In the genomic region with DNA sequence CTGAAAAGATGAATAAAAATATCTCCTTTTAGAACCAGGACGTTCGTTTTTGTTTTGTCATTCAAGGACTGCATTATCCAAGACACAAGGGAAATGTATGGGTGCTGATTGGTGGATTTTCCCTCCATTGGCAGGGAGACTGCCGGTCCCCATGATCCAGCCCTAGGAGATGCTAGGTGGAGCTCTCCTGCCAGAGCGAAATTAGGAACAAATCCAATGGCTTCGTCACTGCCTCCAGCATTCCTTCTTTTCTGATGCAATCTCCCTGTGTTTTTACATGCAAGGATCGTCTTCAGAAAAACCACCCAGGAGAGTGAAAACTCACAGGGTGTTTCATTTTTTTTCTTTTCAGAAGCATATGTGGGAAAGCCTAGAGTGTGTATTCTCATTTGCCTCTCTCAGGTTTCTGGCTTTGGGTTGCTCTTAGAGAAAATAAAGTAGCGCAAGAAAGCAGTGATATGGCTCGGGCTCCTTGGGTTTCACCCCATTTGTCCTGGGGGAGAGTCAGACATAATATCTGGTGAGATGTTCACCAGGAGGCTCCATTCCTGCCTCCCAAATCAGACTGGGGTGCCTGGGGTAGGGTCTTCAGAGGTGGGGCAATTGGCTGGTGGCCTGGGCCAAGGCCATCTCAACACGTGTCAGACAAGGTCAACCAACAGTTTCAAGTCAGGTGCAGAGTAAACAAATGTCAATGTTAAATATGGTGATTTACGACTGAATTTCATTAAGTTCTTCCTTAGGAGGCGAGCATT, we compare ENCODE assay signal across 2 cellular contexts.
TF ChIP-seq lines count a peak whose summit lies in the region.

No MANE protein-coding gene starts in this region.

TF ChIP-seq in HCT116, 20 proteins besides CTCF, POLR2A, EP300 and RAD21 (continued from another document):
- TF ChIP-seq, protein P1, sequence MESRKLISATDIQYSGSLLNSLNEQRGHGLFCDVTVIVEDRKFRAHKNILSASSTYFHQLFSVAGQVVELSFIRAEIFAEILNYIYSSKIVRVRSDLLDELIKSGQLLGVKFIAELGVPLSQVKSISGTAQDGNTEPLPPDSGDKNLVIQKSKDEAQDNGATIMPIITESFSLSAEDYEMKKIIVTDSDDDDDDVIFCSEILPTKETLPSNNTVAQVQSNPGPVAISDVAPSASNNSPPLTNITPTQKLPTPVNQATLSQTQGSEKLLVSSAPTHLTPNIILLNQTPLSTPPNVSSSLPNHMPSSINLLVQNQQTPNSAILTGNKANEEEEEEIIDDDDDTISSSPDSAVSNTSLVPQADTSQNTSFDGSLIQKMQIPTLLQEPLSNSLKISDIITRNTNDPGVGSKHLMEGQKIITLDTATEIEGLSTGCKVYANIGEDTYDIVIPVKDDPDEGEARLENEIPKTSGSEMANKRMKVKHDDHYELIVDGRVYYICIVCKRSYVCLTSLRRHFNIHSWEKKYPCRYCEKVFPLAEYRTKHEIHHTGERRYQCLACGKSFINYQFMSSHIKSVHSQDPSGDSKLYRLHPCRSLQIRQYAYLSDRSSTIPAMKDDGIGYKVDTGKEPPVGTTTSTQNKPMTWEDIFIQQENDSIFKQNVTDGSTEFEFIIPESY (IDR thresholded peaks at IDR 0.05; ENCODE audit: extremely low read depth, insufficient replicate concordance, low read length) = no peak
- TF ChIP-seq TCF7L2 (IDR thresholded peaks at IDR 0.05; ENCODE audit: borderline replicate concordance, extremely low read depth, insufficient read depth, insufficient read length) = no peak
- 0 out of 2 replicates have a peak, but pooled peaks have one; percentile 26 for TF ChIP-seq CEBPB (IDR thresholded peaks at IDR 0.05; ENCODE audit: low read depth)
- no peak for TF ChIP-seq EZH2phosphoT487 (IDR thresholded peaks at IDR 0.05; ENCODE audit: borderline replicate concordance)
- TF ChIP-seq, protein P2, sequence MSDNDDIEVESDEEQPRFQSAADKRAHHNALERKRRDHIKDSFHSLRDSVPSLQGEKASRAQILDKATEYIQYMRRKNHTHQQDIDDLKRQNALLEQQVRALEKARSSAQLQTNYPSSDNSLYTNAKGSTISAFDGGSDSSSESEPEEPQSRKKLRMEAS (IDR thresholded peaks at IDR 0.05) = peak; percentile 52
- TF ChIP-seq, protein P3, sequence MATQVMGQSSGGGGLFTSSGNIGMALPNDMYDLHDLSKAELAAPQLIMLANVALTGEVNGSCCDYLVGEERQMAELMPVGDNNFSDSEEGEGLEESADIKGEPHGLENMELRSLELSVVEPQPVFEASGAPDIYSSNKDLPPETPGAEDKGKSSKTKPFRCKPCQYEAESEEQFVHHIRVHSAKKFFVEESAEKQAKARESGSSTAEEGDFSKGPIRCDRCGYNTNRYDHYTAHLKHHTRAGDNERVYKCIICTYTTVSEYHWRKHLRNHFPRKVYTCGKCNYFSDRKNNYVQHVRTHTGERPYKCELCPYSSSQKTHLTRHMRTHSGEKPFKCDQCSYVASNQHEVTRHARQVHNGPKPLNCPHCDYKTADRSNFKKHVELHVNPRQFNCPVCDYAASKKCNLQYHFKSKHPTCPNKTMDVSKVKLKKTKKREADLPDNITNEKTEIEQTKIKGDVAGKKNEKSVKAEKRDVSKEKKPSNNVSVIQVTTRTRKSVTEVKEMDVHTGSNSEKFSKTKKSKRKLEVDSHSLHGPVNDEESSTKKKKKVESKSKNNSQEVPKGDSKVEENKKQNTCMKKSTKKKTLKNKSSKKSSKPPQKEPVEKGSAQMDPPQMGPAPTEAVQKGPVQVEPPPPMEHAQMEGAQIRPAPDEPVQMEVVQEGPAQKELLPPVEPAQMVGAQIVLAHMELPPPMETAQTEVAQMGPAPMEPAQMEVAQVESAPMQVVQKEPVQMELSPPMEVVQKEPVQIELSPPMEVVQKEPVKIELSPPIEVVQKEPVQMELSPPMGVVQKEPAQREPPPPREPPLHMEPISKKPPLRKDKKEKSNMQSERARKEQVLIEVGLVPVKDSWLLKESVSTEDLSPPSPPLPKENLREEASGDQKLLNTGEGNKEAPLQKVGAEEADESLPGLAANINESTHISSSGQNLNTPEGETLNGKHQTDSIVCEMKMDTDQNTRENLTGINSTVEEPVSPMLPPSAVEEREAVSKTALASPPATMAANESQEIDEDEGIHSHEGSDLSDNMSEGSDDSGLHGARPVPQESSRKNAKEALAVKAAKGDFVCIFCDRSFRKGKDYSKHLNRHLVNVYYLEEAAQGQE (IDR thresholded peaks at IDR 0.05; ENCODE audit: low read depth) = no peak
- no peak for TF ChIP-seq CBX3 (IDR thresholded peaks at IDR 0.05; ENCODE audit: low read depth)
TF ChIP-seq in HCT116: peak in this region for 2.

TF ChIP-seq in K562, 482 proteins besides CTCF, POLR2A, EP300 and RAD21 (continued from another document):
- TF ChIP-seq ZNF778 (CRISPR knock-in tag; IDR thresholded peaks at IDR 0.05) = no peak
- no peak for TF ChIP-seq KAT8 (IDR thresholded peaks at IDR 0.05; ENCODE audit: low read depth)
- TF ChIP-seq SMARCE1 (IDR thresholded peaks at IDR 0.05) = no peak
- TF ChIP-seq, protein P4, sequence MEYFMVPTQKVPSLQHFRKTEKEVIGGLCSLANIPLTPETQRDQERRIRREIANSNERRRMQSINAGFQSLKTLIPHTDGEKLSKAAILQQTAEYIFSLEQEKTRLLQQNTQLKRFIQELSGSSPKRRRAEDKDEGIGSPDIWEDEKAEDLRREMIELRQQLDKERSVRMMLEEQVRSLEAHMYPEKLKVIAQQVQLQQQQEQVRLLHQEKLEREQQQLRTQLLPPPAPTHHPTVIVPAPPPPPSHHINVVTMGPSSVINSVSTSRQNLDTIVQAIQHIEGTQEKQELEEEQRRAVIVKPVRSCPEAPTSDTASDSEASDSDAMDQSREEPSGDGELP (CRISPR knock-in tag; IDR thresholded peaks at IDR 0.05; ENCODE audit: borderline replicate concordance) = no peak
- no peak for TF ChIP-seq CEBPG (CRISPR knock-in tag; IDR thresholded peaks at IDR 0.05)
- TF ChIP-seq CEBPG (tag; conservative IDR thresholded peaks at IDR 0.05 in 1 of 2, IDR thresholded peaks at IDR 0.05 in 1 of 2) = peak in 1 of 2 experiments; percentile 37; a peak in 1 of 4 replicates
- no peak for TF ChIP-seq RNF2 (IDR thresholded peaks at IDR 0.05)
- no peak for TF ChIP-seq TAL1 (IDR thresholded peaks at IDR 0.05)
- TF ChIP-seq HMGN3 (IDR thresholded peaks at IDR 0.05; ENCODE audit: borderline replicate concordance, extremely low read depth, insufficient read length, low read depth, low read length) = no peak
- no peak for TF ChIP-seq CHD1 (IDR thresholded peaks at IDR 0.05; ENCODE audit: low read length)
- TF ChIP-seq, protein P5, sequence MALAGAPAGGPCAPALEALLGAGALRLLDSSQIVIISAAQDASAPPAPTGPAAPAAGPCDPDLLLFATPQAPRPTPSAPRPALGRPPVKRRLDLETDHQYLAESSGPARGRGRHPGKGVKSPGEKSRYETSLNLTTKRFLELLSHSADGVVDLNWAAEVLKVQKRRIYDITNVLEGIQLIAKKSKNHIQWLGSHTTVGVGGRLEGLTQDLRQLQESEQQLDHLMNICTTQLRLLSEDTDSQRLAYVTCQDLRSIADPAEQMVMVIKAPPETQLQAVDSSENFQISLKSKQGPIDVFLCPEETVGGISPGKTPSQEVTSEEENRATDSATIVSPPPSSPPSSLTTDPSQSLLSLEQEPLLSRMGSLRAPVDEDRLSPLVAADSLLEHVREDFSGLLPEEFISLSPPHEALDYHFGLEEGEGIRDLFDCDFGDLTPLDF (CRISPR knock-in tag; IDR thresholded peaks at IDR 0.05) = no peak
- TF ChIP-seq, protein P6, sequence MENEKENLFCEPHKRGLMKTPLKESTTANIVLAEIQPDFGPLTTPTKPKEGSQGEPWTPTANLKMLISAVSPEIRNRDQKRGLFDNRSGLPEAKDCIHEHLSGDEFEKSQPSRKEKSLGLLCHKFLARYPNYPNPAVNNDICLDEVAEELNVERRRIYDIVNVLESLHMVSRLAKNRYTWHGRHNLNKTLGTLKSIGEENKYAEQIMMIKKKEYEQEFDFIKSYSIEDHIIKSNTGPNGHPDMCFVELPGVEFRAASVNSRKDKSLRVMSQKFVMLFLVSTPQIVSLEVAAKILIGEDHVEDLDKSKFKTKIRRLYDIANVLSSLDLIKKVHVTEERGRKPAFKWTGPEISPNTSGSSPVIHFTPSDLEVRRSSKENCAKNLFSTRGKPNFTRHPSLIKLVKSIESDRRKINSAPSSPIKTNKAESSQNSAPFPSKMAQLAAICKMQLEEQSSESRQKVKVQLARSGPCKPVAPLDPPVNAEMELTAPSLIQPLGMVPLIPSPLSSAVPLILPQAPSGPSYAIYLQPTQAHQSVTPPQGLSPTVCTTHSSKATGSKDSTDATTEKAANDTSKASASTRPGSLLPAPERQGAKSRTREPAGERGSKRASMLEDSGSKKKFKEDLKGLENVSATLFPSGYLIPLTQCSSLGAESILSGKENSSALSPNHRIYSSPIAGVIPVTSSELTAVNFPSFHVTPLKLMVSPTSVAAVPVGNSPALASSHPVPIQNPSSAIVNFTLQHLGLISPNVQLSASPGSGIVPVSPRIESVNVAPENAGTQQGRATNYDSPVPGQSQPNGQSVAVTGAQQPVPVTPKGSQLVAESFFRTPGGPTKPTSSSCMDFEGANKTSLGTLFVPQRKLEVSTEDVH (IDR thresholded peaks at IDR 0.05; ENCODE audit: low read depth, partially characterized antibody) = no peak
- no peak for TF ChIP-seq CBFB (CRISPR knock-in tag; IDR thresholded peaks at IDR 0.05)
- no peak for TF ChIP-seq ZNF583 (CRISPR knock-in tag; IDR thresholded peaks at IDR 0.05)
- TF ChIP-seq, protein P7, sequence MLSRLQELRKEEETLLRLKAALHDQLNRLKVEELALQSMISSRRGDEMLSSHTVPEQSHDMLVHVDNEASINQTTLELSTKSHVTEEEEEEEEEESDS (CRISPR knock-in tag; IDR thresholded peaks at IDR 0.05) = no peak
- TF ChIP-seq PHB (CRISPR knock-in tag; IDR thresholded peaks at IDR 0.05) = no peak
- TF ChIP-seq TGIF2 (CRISPR knock-in tag; IDR thresholded peaks at IDR 0.05) = no peak
- TF ChIP-seq SMAD4 (CRISPR knock-in tag; conservative IDR thresholded peaks at IDR 0.05) = 0 out of 2 replicates have a peak, but pooled peaks have one; percentile 15
- TF ChIP-seq, protein P8, sequence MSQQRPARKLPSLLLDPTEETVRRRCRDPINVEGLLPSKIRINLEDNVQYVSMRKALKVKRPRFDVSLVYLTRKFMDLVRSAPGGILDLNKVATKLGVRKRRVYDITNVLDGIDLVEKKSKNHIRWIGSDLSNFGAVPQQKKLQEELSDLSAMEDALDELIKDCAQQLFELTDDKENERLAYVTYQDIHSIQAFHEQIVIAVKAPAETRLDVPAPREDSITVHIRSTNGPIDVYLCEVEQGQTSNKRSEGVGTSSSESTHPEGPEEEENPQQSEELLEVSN (IDR thresholded peaks at IDR 0.05; ENCODE audit: borderline replicate concordance in 1 of 2, extremely low read depth in 1 of 2, insufficient read depth in 1 of 2, insufficient read length in 1 of 2, low read depth in 1 of 2, low read length in 1 of 2, poor library complexity in 1 of 2, severe bottlenecking in 1 of 2) = peak; percentile 27 to 65
- TF ChIP-seq, protein P9, sequence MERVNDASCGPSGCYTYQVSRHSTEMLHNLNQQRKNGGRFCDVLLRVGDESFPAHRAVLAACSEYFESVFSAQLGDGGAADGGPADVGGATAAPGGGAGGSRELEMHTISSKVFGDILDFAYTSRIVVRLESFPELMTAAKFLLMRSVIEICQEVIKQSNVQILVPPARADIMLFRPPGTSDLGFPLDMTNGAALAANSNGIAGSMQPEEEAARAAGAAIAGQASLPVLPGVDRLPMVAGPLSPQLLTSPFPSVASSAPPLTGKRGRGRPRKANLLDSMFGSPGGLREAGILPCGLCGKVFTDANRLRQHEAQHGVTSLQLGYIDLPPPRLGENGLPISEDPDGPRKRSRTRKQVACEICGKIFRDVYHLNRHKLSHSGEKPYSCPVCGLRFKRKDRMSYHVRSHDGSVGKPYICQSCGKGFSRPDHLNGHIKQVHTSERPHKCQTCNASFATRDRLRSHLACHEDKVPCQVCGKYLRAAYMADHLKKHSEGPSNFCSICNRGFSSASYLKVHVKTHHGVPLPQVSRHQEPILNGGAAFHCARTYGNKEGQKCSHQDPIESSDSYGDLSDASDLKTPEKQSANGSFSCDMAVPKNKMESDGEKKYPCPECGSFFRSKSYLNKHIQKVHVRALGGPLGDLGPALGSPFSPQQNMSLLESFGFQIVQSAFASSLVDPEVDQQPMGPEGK (CRISPR knock-in tag; IDR thresholded peaks at IDR 0.05; ENCODE audit: borderline replicate concordance) = no peak
- TF ChIP-seq ATF7 (IDR thresholded peaks at IDR 0.05) = no peak
TF ChIP-seq in K562: peak in this region for 3.
